Comparison of ENCODE assay signal across 9 cellular contexts in the genomic region with DNA sequence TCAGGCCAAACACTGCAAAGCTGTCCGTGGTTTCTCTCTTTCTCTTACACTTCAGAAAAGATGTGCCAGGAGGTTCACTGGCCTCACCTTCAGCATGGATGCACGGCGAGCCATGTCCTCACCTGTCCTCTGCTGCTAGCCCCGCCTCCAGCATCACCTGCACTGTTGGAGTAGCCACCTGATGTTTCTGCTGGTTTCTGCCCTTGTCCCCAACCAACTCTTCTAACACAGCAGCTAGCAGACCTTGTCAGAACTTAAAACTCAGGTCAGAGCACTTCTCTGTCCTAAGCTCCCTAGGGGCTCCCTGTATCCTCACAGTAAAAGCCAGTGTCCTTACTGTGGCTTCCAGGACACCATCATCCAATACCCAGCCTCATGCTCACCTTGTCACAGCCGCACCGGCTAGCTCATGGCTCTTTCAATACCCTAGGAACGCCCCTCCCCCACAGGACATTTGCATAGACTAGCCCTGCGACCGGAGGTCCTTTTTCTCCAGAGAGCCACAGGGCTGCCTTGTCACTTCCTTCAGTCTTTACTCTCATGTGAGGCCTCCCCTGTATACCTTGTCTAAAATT. TPM values are rescaled to one million over a fixed set of nuclear protein-coding genes. Genes with fewer than 3 reads are reported as not detected.
DNase-seq lines count a peak whose midpoint lies in the region; ATAC-seq and TF ChIP-seq lines count a peak whose summit lies in the region.
"Had no signal": no experiment of that assay in that cellular context is flagged by ENCODE, and none has a peak within 500 bp of the region (broad histone marks: within the 10 kb centered on the region; RNA-seq: fewer than 3 reads in every experiment).

No MANE protein-coding gene starts in this region.

- DNase-seq in KG1 (lab: John Stamatoyannopoulos, UW) (peak; percentile 76), right cardiac atrium (peak in 1 of 3 donors; percentile 69), hippocampal formation (lab: John Stamatoyannopoulos, UW) (no peak), ovary (no peak), HuH-7.5 (ENCODE audit: low spot score) (no peak)
- no peak for DNase-seq in stimulated activated CD4-positive, alpha-beta T cell treated with anti-CD3 and anti-CD28 coated beads, Interleukin-4, amount 100 ng/mL, for 24 hours

- TF ChIP-seq CTCF in ovary (IDR thresholded peaks at IDR 0.05), result no peak

- intact Hi-C loops in right cardiac atrium (cut with DNase I) (no loop called here), ovary (cut with DNase I) (no loop called here)

- TF ChIP-seq EP300 in ovary (IDR thresholded peaks at IDR 0.05), result no peak

- TF ChIP-seq POLR2A in ovary (IDR thresholded peaks at IDR 0.05), result no peak

- 62% methylated on average over 9 of the region's 9 CpGs for WGBS in right cardiac atrium
- WGBS in ovary, 3 donors, result 84% methylated on average over 9 of the region's 9 CpGs

- H3K36me3 ChIP-seq in ovary, result no peaks in the 10 kb centered on the region

- H3K27me3 ChIP-seq in right cardiac atrium (ENCODE audit: control insufficient read depth, insufficient read depth) (no peaks in the 10 kb centered on the region), ovary (no peaks in the 10 kb centered on the region)

- H3K4me3 ChIP-seq in right cardiac atrium (ENCODE audit: low read length) (no peak overlapping the region), ovary (no peak overlapping the region)

- H3K4me1 ChIP-seq in right cardiac atrium (ENCODE audit: control insufficient read depth, insufficient read depth, low read length) (peaks cover 10% of the 10 kb centered on the region), ovary (ENCODE audit: insufficient read depth) (peaks cover 6% of the 10 kb centered on the region)

- ATAC-seq in GM18498 (IDR thresholded peaks at IDR 0.05; ENCODE audit: unreplicated experiment), result peak; percentile 76
- ATAC-seq in GM21619 (IDR thresholded peaks at IDR 0.05; ENCODE audit: unreplicated experiment), result peak; percentile 70
- ATAC-seq in right cardiac atrium, result peak; percentile 33 to 39
- ATAC-seq: HCT116 had no signal

- no peaks in the 10 kb centered on the region for H3K9me3 ChIP-seq in right cardiac atrium (ENCODE audit: control insufficient read depth, low read length)
- no peaks in the 10 kb centered on the region for H3K9me3 ChIP-seq in ovary

- no peak overlapping the region for H3K27ac ChIP-seq in right cardiac atrium (ENCODE audit: low read length)
- H3K27ac ChIP-seq in ovary, result no peak overlapping the region

RNA-seq across cellular contexts. Expression of a gene that starts 15.2 kb away (rescaled TPM):
- total RNA-seq in right cardiac atrium, result 1 to 10 TPM; 4.3 to 7.7 (median 5.7) TPM
- polyA plus RNA-seq in right cardiac atrium, result 2.8 TPM
- total RNA-seq in ovary, result 10 to 100 TPM in 2 of 7 donors, 1 to 10 TPM in 5; 3.3 to 10.5 (median 6.8) TPM
- 1 to 10 TPM; 2.2 to 7.5 TPM for polyA plus RNA-seq in ovary

RNA-seq across cellular contexts. Expression of a gene that starts 52.3 kb away (rescaled TPM):
- not detected for total RNA-seq in right cardiac atrium
- polyA plus RNA-seq in right cardiac atrium, result not detected
- total RNA-seq in ovary, result not detected
- under 1 TPM in 1 of 2 donors, not detected in 1; 0.04 TPM for polyA plus RNA-seq in ovary
